In the genomic region with DNA sequence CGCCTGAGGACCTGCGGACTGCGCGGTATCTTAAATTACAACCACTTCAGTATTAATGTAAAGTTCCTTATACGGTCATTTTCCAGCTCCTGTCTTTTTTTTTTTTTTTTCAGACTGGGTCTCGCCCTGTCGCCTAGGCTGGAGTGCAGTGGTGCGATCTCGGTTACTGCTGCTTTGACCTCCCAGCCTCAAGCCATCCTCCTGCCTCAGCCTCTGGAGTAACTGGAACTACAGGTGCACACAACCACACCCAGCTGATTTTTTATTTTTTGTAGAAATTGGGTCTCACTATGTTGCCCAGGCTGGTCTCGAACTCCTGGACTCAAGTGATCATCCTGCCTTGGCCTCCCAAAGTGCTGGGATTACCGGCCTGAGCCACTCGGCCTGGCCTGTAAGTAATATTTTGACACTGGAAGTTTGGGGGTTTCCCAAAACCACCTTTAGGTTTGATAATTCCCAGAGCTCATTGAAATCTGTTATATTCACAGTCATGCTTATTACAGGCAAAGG, we compare ENCODE assay signal across 8 cellular contexts. TPM values are rescaled to one million over a fixed set of nuclear protein-coding genes. Genes with fewer than 3 reads are reported as not detected.
DNase-seq lines count a peak whose midpoint lies in the region; ATAC-seq lines count a peak whose summit lies in the region.

No MANE protein-coding gene starts in this region.

- no peak overlapping the region for H3K9ac ChIP-seq in BLaER1

- H3K4me1 ChIP-seq in BLaER1 (peaks cover 27% of the 10 kb centered on the region), muscle layer of duodenum (ENCODE audit: control insufficient read depth in 1 of 2, insufficient read depth in 2 of 2, low read length in 2 of 2) (peaks cover 0 to 23% of the 10 kb centered on the region in 2 donors)

- H3K27me3 ChIP-seq in BLaER1 (no peaks in the 10 kb centered on the region), muscle layer of duodenum (ENCODE audit: low read depth, low read length) (no peaks in the 10 kb centered on the region)

- DNase-seq in activated naive CD4-positive, alpha-beta T cell treated with anti-CD3 and anti-CD28 coated beads, Interleukin-2, amount 50 U/mL, for 72 hours (ENCODE audit: low spot score in 2 of 2): peak in 1 of 2 donors; percentile 18
- DNase-seq in hippocampal formation (lab: John Stamatoyannopoulos, UW) (no peak), HPDE6-E6E7 (ENCODE audit: extremely low spot score) (no peak), mucosa of gallbladder (ENCODE audit: low spot score) (no peak)
- DNase-seq in stimulated activated CD4-positive, alpha-beta T cell treated with anti-CD3 and anti-CD28 coated beads, Interleukin-4, amount 100 ng/mL, for 4 hours: no peak

- H3K4me3 ChIP-seq in BLaER1: peak overlapping the region; percentile 100
- peak overlapping the region; percentile 74 to 97 for H3K4me3 ChIP-seq in muscle layer of duodenum (ENCODE audit: low read depth in 1 of 2, low read length in 2 of 2)

- H3K36me3 ChIP-seq in BLaER1: peaks cover 13% of the 10 kb centered on the region
- H3K36me3 ChIP-seq in muscle layer of duodenum (ENCODE audit: control insufficient read depth in 1 of 2, insufficient read depth in 2 of 2, low read length in 2 of 2): no peaks in the 10 kb centered on the region

- ATAC-seq in HG02885 (IDR thresholded peaks at IDR 0.05; ENCODE audit: poor library complexity, unreplicated experiment): peak; percentile 3
- ATAC-seq in activated naive CD4-positive, alpha-beta T cell treated with anti-CD3 and anti-CD28 coated beads, Interleukin-2, amount 50 U/mL, for 72 hours: peak; percentile 41 to 57

- peaks cover 2 to 4% of the 10 kb centered on the region in 2 donors for H3K36me3 Mint-ChIP-seq in activated naive CD4-positive, alpha-beta T cell treated with anti-CD3 and anti-CD28 coated beads, Interleukin-2, amount 50 U/mL, for 72 hours

- no peaks in the 10 kb centered on the region for H3K9me3 Mint-ChIP-seq in activated naive CD4-positive, alpha-beta T cell treated with anti-CD3 and anti-CD28 coated beads, Interleukin-2, amount 50 U/mL, for 72 hours

- H3K27ac Mint-ChIP-seq in activated naive CD4-positive, alpha-beta T cell treated with anti-CD3 and anti-CD28 coated beads, Interleukin-2, amount 50 U/mL, for 72 hours: peak overlapping the region in 1 of 2 donors; percentile 92

- peaks cover 45% of the 10 kb centered on the region for H4K20me1 ChIP-seq in BLaER1

- no peak overlapping the region for H3K4me2 ChIP-seq in BLaER1

- no peaks in the 10 kb centered on the region for H3K9me3 ChIP-seq in BLaER1
- H3K9me3 ChIP-seq in muscle layer of duodenum (ENCODE audit: control insufficient read depth in 1 of 2, low read length in 2 of 2): no peaks in the 10 kb centered on the region

- H3K27ac ChIP-seq in BLaER1 (no peak overlapping the region), muscle layer of duodenum (ENCODE audit: low read length) (no peak overlapping the region)

RNA-seq across cellular contexts. Expression of a gene that starts 0.4 kb away (rescaled TPM):
- total RNA-seq in activated naive CD4-positive, alpha-beta T cell treated with anti-CD3 and anti-CD28 coated beads, Interleukin-2, amount 50 U/mL, for 72 hours: 1 to 10 TPM; 3.0 to 4.6 TPM
- total RNA-seq in mucosa of gallbladder: 2.6 TPM

RNA-seq across cellular contexts. Expression of a gene that starts 6.9 kb away (rescaled TPM):
- 10 to 100 TPM; 11.4 to 12.7 TPM for total RNA-seq in activated naive CD4-positive, alpha-beta T cell treated with anti-CD3 and anti-CD28 coated beads, Interleukin-2, amount 50 U/mL, for 72 hours
- total RNA-seq in mucosa of gallbladder: 15.0 TPM

RNA-seq across cellular contexts. Expression of a gene that starts 18.1 kb away (rescaled TPM):
- not detected for total RNA-seq in activated naive CD4-positive, alpha-beta T cell treated with anti-CD3 and anti-CD28 coated beads, Interleukin-2, amount 50 U/mL, for 72 hours
- total RNA-seq in mucosa of gallbladder: not detected

RNA-seq across cellular contexts. Expression of a gene that starts 34.3 kb away (rescaled TPM):
- under 1 TPM; 0.46 to 0.97 TPM for total RNA-seq in activated naive CD4-positive, alpha-beta T cell treated with anti-CD3 and anti-CD28 coated beads, Interleukin-2, amount 50 U/mL, for 72 hours
- not detected for total RNA-seq in mucosa of gallbladder

RNA-seq across cellular contexts. Expression of a gene that starts 52.4 kb away (rescaled TPM):
- total RNA-seq in activated naive CD4-positive, alpha-beta T cell treated with anti-CD3 and anti-CD28 coated beads, Interleukin-2, amount 50 U/mL, for 72 hours: 10 to 100 TPM; 71.2 to 84.8 TPM
- total RNA-seq in mucosa of gallbladder: 53.3 TPM
